11 cellular contexts compared by ENCODE assay signal in genomic region chr11:35313066-35313765, GRCh38.
DNase-seq lines count a peak whose midpoint lies in the region; ATAC-seq and TF ChIP-seq lines count a peak whose summit lies in the region.
"Had no signal": no experiment of that assay in that cellular context is flagged by ENCODE, and none has a peak within 500 bp of the region (broad histone marks: within the 10 kb centered on the region; RNA-seq: fewer than 3 reads in every experiment).

No MANE protein-coding gene starts in this region.

- H3K9me3 ChIP-seq in heart right ventricle (no peaks in the 10 kb centered on the region), right cardiac atrium (ENCODE audit: control insufficient read depth, low read length) (no peaks in the 10 kb centered on the region), tibial nerve (no peaks in the 10 kb centered on the region)
- H3K9me3 ChIP-seq: A549 had no signal

- H3K4me1 ChIP-seq in heart right ventricle (peaks cover 0 to 42% (median 10%) of the 10 kb centered on the region in 9 donors), right cardiac atrium (ENCODE audit: control insufficient read depth, insufficient read depth, low read length) (no peaks in the 10 kb centered on the region), tibial nerve (peaks cover 0 to 13% (median 2%) of the 10 kb centered on the region in 4 donors)
- H3K4me1 ChIP-seq: A549 had no signal

- TF ChIP-seq POLR2A in tibial nerve (IDR thresholded peaks at IDR 0.05): no peak

- H3K4me3 ChIP-seq in heart right ventricle (no peak overlapping the region), right cardiac atrium (ENCODE audit: low read length) (no peak overlapping the region), tibial nerve (no peak overlapping the region)
- H3K4me3 ChIP-seq: A549 had no signal

- no peak for TF ChIP-seq CTCF in heart right ventricle (IDR thresholded peaks at IDR 0.05)
- no peak for TF ChIP-seq CTCF in tibial nerve (IDR thresholded peaks at IDR 0.05)

- H3K27ac ChIP-seq in heart right ventricle (peak overlapping the region in 1 of 10 donors; percentile 69), right cardiac atrium (ENCODE audit: low read length) (no peak overlapping the region), tibial nerve (no peak overlapping the region)
- H3K27ac ChIP-seq: A549, brain microvascular endothelial cell had no signal

- 67 to 77% methylated on average over 7 of the region's 7 CpGs for WGBS in heart right ventricle, 2 donors
- whole genome bisulfite sequencing in right cardiac atrium: 65% methylated on average over 7 of the region's 7 CpGs
- 68 to 77% methylated on average over 7 of the region's 7 CpGs for WGBS in tibial nerve, 2 donors

- TF ChIP-seq EP300 in tibial nerve (IDR thresholded peaks at IDR 0.05): peak; percentile 51 to 70

- H3K27me3 ChIP-seq in heart right ventricle (no peaks in the 10 kb centered on the region), right cardiac atrium (ENCODE audit: control insufficient read depth, insufficient read depth) (no peaks in the 10 kb centered on the region), tibial nerve (no peaks in the 10 kb centered on the region)
- H3K27me3 ChIP-seq: brain microvascular endothelial cell had no signal

- H3K36me3 ChIP-seq in heart right ventricle (peaks cover 0 to 5% (median 0%) of the 10 kb centered on the region in 9 donors), tibial nerve (no peaks in the 10 kb centered on the region)
- H3K36me3 ChIP-seq: brain microvascular endothelial cell had no signal

- ATAC-seq in heart right ventricle (peak in 5 of 8 donors; percentile 39 to 64 (median 54)), right cardiac atrium (no peak), HG02938 (IDR thresholded peaks at IDR 0.05; ENCODE audit: unreplicated experiment) (peak; percentile 85)
- ATAC-seq: A549, WTC11 had no signal

- intact Hi-C loops in heart right ventricle (cut with DNase I) (loop anchor here in 1 of 10 donors (10.0 kb wide), 1 partner anchor 118 kb away; no protein-coding TSS in a partner anchor), right cardiac atrium (cut with DNase I) (loop anchor here in 1 of 4 donors (10.0 kb wide), 1 partner anchor 398 kb away; the partner anchor contains the start of genes APIP and PDHX)

- no peak for DNase-seq in heart right ventricle
- DNase-seq in right cardiac atrium: no peak
- DNase-seq in NOMO-1 (lab: John Stamatoyannopoulos, UW; ENCODE audit: unreplicated experiment in 2 of 2): peak; percentile 73 to 94
- no peak for DNase-seq in tibial nerve (ENCODE audit: low spot score in 2 of 2)
- no peak for DNase-seq in NK-92 (lab: John Stamatoyannopoulos, UW; ENCODE audit: unreplicated experiment)
- DNase-seq in NCI-H226: no peak
- no peak for DNase-seq in central memory CD4-positive, alpha-beta T cell
- DNase-seq: brain microvascular endothelial cell had no signal

Comparison
In these comparisons a context has a peak if more than half of its experiments do, and no peak if none do; other contexts are left out.
1. ATAC-seq: peak in heart right ventricle (5 of 8) and HG02938 (single experiment); none in right cardiac atrium (0 of 2).
2. DNase-seq: peak in NOMO-1 (2 of 2); none in heart right ventricle (0 of 2), right cardiac atrium (0 of 3), tibial nerve (0 of 2), NK-92 (single experiment), NCI-H226 (single experiment) and central memory CD4-positive, alpha-beta T cell (single experiment).